In the genomic region with DNA sequence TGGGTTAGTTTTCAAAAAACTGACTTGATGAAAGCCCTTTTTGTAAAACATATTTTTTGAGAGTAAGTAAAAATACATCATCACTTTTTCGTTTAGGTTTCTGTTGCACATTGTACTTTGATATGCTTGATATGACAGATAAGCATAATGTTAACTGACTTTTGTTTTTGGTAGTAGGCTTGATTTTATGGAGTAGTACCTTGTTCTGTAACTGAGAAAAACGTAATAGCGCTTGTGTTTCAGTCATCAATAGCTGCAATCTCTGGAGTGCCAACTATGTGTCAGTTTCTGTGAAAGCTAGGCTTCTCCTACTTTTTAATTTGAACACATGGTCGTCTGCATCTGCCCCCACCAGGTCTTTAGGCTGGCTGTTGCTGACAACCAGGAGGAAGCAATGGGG, we compare ENCODE assay signal across 10 cellular contexts. TPM values are rescaled to one million over a fixed set of nuclear protein-coding genes. Genes with fewer than 3 reads are reported as not detected.
DNase-seq lines count a peak whose midpoint lies in the region; ATAC-seq, FAIRE-seq and TF ChIP-seq lines count a peak whose summit lies in the region.
"Had no signal": no experiment of that assay in that cellular context is flagged by ENCODE, and none has a peak within 500 bp of the region (broad histone marks: within the 10 kb centered on the region; RNA-seq: fewer than 3 reads in every experiment).

No MANE protein-coding gene starts in this region.

- no peak for FAIRE-seq in astrocyte (lab: Jason Lieb, UNC)

- no peak overlapping the region for H3K9ac ChIP-seq in astrocyte (ENCODE audit: low read length)
- H3K9ac ChIP-seq in neuronal stem cell (ENCODE audit: low read depth, low read length, poor library complexity) = no peak overlapping the region

- POLR2A ChIA-PET in AG04449 (lab: Yijun Ruan, JAX) (no interaction called here), GM10248 (lab: Yijun Ruan, JAX) (no interaction called here)

- H2AFZ ChIP-seq in astrocyte (ENCODE audit: low read depth, low read length) (no peak overlapping the region), neuronal stem cell (ENCODE audit: low read length) (no peak overlapping the region)

- peak overlapping the region; percentile 91 for H3K4me3 ChIP-seq in AG04449 (ENCODE audit: low read depth, low read length)
- H3K4me3 ChIP-seq in HL-60 (replicated peaks; ENCODE audit: insufficient read depth, low read length) = peak overlapping the region; percentile 94
- peak overlapping the region; percentile 82 for H3K4me3 ChIP-seq in astrocyte (ENCODE audit: insufficient read depth, low read depth, low read length)
- H3K4me3 ChIP-seq in neuronal stem cell (ENCODE audit: low read length in 2 of 2) = peak overlapping the region in 1 of 2 donors; percentile 92

- peaks cover 43% of the 10 kb centered on the region for H3K79me2 ChIP-seq in astrocyte (ENCODE audit: insufficient read depth, low read length)

- no peak overlapping the region for H2BK120ac ChIP-seq in neuronal stem cell (ENCODE audit: low read depth, low read length)

- H3K36me3 Mint-ChIP-seq in astrocyte (ENCODE audit: low read depth, unreplicated experiment) (peaks cover 2% of the 10 kb centered on the region), mesothelial cell of epicardium (no peaks in the 10 kb centered on the region)

- no peak overlapping the region for H2BK15ac ChIP-seq in neuronal stem cell (ENCODE audit: low read length)

- no peak overlapping the region for H2BK5ac ChIP-seq in neuronal stem cell (ENCODE audit: low read length)

- H3K4ac ChIP-seq in neuronal stem cell (ENCODE audit: low read length) = no peak overlapping the region

- no peaks in the 10 kb centered on the region for H4K20me1 ChIP-seq in astrocyte (ENCODE audit: insufficient read depth, low read length)

- H3K18ac ChIP-seq in neuronal stem cell (ENCODE audit: low read length) = no peak overlapping the region

- H3K27me3 ChIP-seq in HL-60 (ENCODE audit: insufficient read depth, poor library complexity, severe bottlenecking) (no peaks in the 10 kb centered on the region), astrocyte (ENCODE audit: insufficient read depth, low read length) (no peaks in the 10 kb centered on the region), neuronal stem cell (ENCODE audit: control insufficient read depth in 3 of 3, insufficient read depth in 3 of 3, low read depth in 1 of 3, low read length in 3 of 3) (peaks cover 0 to 3% (median 0%) of the 10 kb centered on the region in 3 experiments)

- no peak overlapping the region for H4K91ac ChIP-seq in neuronal stem cell (ENCODE audit: low read depth, low read length, poor library complexity)

- CTCF ChIA-PET in AG04449 (lab: Yijun Ruan, JAX) (interaction anchor here (0.7 to 1.6 kb wide), 3 partner anchors 9 to 264 kb away, joined by 3 to 5 read pairs (median 4); no protein-coding TSS in a partner anchor), GM10248 (lab: Yijun Ruan, JAX) (interaction anchor here (1.5 kb wide), 1 partner anchor 263 kb away, joined by 4 read pairs; no protein-coding TSS in a partner anchor)

- H3K23ac ChIP-seq in neuronal stem cell (ENCODE audit: low read depth, low read length, poor library complexity) = no peak overlapping the region

- H3K27ac Mint-ChIP-seq in astrocyte (ENCODE audit: unreplicated experiment) (no peak overlapping the region), mesothelial cell of epicardium (no peak overlapping the region)

- H3K9me3 ChIP-seq in astrocyte (ENCODE audit: insufficient read depth, low read depth, low read length) (no peaks in the 10 kb centered on the region), neuronal stem cell (replicated peaks in 1 of 2; ENCODE audit: control insufficient read depth in 2 of 2, insufficient read depth in 1 of 2, low read depth in 1 of 2, low read length in 2 of 2) (no peaks in the 10 kb centered on the region)

- H4K8ac ChIP-seq in neuronal stem cell (ENCODE audit: low read depth, low read length) = no peak overlapping the region

- H3K27me3 Mint-ChIP-seq in astrocyte (ENCODE audit: low read depth, unreplicated experiment) (no peaks in the 10 kb centered on the region), mesothelial cell of epicardium (ENCODE audit: low read depth) (no peaks in the 10 kb centered on the region)

- H3K27ac ChIP-seq in HL-60 (replicated peaks) (no peak overlapping the region; the same call in 1 of the 2 replicates), astrocyte (ENCODE audit: low read depth, low read length) (no peak overlapping the region), neuronal stem cell (replicated peaks; ENCODE audit: low read length) (no peak overlapping the region)

- H2AK5ac ChIP-seq in neuronal stem cell (ENCODE audit: low read depth, low read length) = no peak overlapping the region

- peaks cover 5% of the 10 kb centered on the region for H3K79me1 ChIP-seq in neuronal stem cell (ENCODE audit: low read depth, low read length)

- peak overlapping the region; percentile 92 for H3K4me3 Mint-ChIP-seq in astrocyte (ENCODE audit: unreplicated experiment)
- peak overlapping the region; percentile 94 for H3K4me3 Mint-ChIP-seq in mesothelial cell of epicardium

- H3K4me1 Mint-ChIP-seq in astrocyte (ENCODE audit: low read depth, unreplicated experiment) (peaks cover 11% of the 10 kb centered on the region), mesothelial cell of epicardium (peaks cover 32% of the 10 kb centered on the region)

- H2BK12ac ChIP-seq in neuronal stem cell (ENCODE audit: low read length) = no peak overlapping the region

- TF ChIP-seq CTCF in AG04449 (IDR thresholded peaks at IDR 0.05; ENCODE audit: insufficient read depth, low read length, missing control alignments) = no peak
- no peak for TF ChIP-seq CTCF in HL-60 (IDR thresholded peaks at IDR 0.05; ENCODE audit: insufficient read depth, low read length)
- TF ChIP-seq CTCF in astrocyte (IDR thresholded peaks at IDR 0.05; ENCODE audit: insufficient read depth, low read depth, low read length) = no peak
- TF ChIP-seq CTCF in mesothelial cell of epicardium (IDR thresholded peaks at IDR 0.05; ENCODE audit: unreplicated experiment) = no peak
- TF ChIP-seq CTCF in GM10248 (IDR thresholded peaks at IDR 0.05; ENCODE audit: control extremely low read depth, extremely low read depth, low read depth, missing control alignments) = no peak

- DNase-seq in AG04449 (ENCODE audit: low read depth, low spot score) (no peak), HL-60 (ENCODE audit: low read depth in 1 of 2, low spot score in 1 of 2) (no peak), astrocyte (ENCODE audit: low read depth) (no peak), mesothelial cell of epicardium (ENCODE audit: low spot score in 2 of 2, unreplicated experiment in 2 of 2) (no peak), GM10248 (ENCODE audit: extremely low spot score) (no peak), HK-2 (ENCODE audit: unreplicated experiment) (no peak), neuronal stem cell (ENCODE audit: low spot score) (no peak)
- DNase-seq: activated gamma-delta T cell, hippocampal formation had no signal

- no peak overlapping the region for H3K14ac ChIP-seq in neuronal stem cell (ENCODE audit: low read length)

- H3K9me3 Mint-ChIP-seq in astrocyte (ENCODE audit: unreplicated experiment) (peaks cover 1% of the 10 kb centered on the region), mesothelial cell of epicardium (no peaks in the 10 kb centered on the region)

- no peaks in the 10 kb centered on the region for H3K36me3 ChIP-seq in astrocyte (ENCODE audit: insufficient read depth, low read length)
- H3K36me3 ChIP-seq in neuronal stem cell (replicated peaks in 1 of 2; ENCODE audit: control insufficient read depth in 2 of 2, insufficient read depth in 2 of 2, low read length in 2 of 2) = peaks cover 0 to 13% of the 10 kb centered on the region in 2 donors

- no peak for ATAC-seq in GM21447 (IDR thresholded peaks at IDR 0.05; ENCODE audit: unreplicated experiment)

- peaks cover 8% of the 10 kb centered on the region for H3K4me1 ChIP-seq in astrocyte (ENCODE audit: insufficient read depth, low read length)
- peaks cover 3 to 4% of the 10 kb centered on the region in 2 donors for H3K4me1 ChIP-seq in neuronal stem cell (ENCODE audit: control insufficient read depth in 2 of 2, insufficient read depth in 1 of 2, low read depth in 1 of 2, low read length in 2 of 2)

- H3K4me2 ChIP-seq in astrocyte (ENCODE audit: low read length) = peak overlapping the region; percentile 92
- H3K4me2 ChIP-seq in neuronal stem cell (ENCODE audit: insufficient read depth, low read length, poor library complexity, severe bottlenecking) = no peak overlapping the region

- WGBS in neuronal stem cell (ENCODE audit: extremely low coverage in 2 of 2, insufficient read length in 2 of 2, insufficient replicate concordance in 1 of 2), 2 donors = no CpG with 5 or more reads among the region's 4 CpGs

RNA-seq across cellular contexts. Expression of gene LCLAT1, which starts 1.3 kb away (rescaled TPM):
- total RNA-seq in astrocyte (16.8 and 17.5 TPM in 2 replicates), mesothelial cell of epicardium (19.6 to 23.2 TPM (median 21.2 TPM) in 3 replicates)
- polyA plus RNA-seq in neuronal stem cell (2013, experiment 1 of 2) = 10.0 TPM
- polyA plus RNA-seq in neuronal stem cell (2013, experiment 2 of 2) = 10.5 TPM
